In the genomic region with DNA sequence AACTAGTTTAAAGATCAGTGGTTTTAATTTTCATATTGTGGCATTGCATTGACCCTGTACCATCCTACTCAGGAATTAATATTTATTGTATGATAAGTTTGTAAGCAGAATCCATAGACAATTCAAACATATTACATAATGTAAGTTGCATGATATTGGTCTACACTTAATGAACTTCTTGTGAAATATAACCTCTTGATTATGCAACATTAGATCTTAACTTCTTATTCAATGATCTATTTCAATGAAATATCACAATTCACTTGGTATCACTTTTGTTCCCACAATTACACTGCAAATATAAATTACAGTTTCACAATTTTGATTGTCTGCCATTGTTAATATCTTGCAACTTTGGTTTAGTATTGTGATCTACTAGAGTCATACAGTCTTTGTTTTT, we compare ENCODE assay signal across 9 cellular contexts. TPM values are rescaled to one million over a fixed set of nuclear protein-coding genes. Genes with fewer than 3 reads are reported as not detected.
"Had no signal": no experiment of that assay in that cellular context is flagged by ENCODE, and none has a peak within 500 bp of the region (broad histone marks: within the 10 kb centered on the region; RNA-seq: fewer than 3 reads in every experiment).

No MANE protein-coding gene starts in this region.

- H2AFZ ChIP-seq: GM23248 had no signal

- H3K27ac ChIP-seq: GM23248, KMS-11 had no signal

- FAIRE-seq: HTR-8/SVneo had no signal

- H3K4me2 ChIP-seq: KMS-11 had no signal

- H3K4me3 ChIP-seq: GM23248 had no signal

- DNase-seq: GM23248, GOT3, H9, HCEC 1CT, KBM-7 had no signal

- H3K9ac ChIP-seq: GM23248, KMS-11 had no signal

RNA-seq across cellular contexts. Expression of a gene that starts 44.0 kb away (rescaled TPM):
- total RNA-seq: GM23248, H4, HT-29 had no signal
- polyA plus RNA-seq: GM23248 had no signal
